ENCODE assay signal across 15 cellular contexts in genomic region chr13:38635030-38635429, GRCh38. TPM values are rescaled to one million over a fixed set of nuclear protein-coding genes. Genes with fewer than 3 reads are reported as not detected.
"Had no signal": no experiment of that assay in that cellular context is flagged by ENCODE, and none has a peak within 500 bp of the region (broad histone marks: within the 10 kb centered on the region; RNA-seq: fewer than 3 reads in every experiment).

No MANE protein-coding gene starts in this region.

- DNase-seq: activated CD4-positive, alpha-beta memory T cell treated with anti-CD3 and anti-CD28 coated beads for 36 hours; activated CD4-positive, alpha-beta T cell treated with anti-CD3 and anti-CD28 coated beads for 36 hours; activated CD8-positive, alpha-beta memory T cell treated with anti-CD3 and anti-CD28 coated beads, Interleukin-2, amount 10 ng/mL, durations not matched to agents 7 days and 5 days; activated T-cell treated with anti-CD3 and anti-CD28 coated beads, Interleukin-2, amount 50 U/mL, for 1 hour; dorsolateral prefrontal cortex; naive B cell; pancreas; stimulated activated CD4-positive, alpha-beta T cell treated with anti-CD3 and anti-CD28 coated beads, Interleukin-2, amount 100 ng/mL, for 48 hours; thyroid gland; WERI-Rb-1 had no signal

- H3K9me3 ChIP-seq: esophagus muscularis mucosa, pancreas, thyroid gland had no signal

- ATAC-seq: activated CD4-positive, alpha-beta T cell treated with anti-CD3 and anti-CD28 coated beads for 36 hours; activated CD8-positive, alpha-beta memory T cell treated with anti-CD3 and anti-CD28 coated beads, Interleukin-2, amount 10 ng/mL, durations not matched to agents 7 days and 5 days; activated naive CD4-positive, alpha-beta T cell treated with anti-CD3 and anti-CD28 coated beads, Interleukin-2, amount 50 U/mL, for 72 hours; left lobe of liver; pancreas; stimulated activated memory B cell treated with anti-CD40 and anti-IgM and Interleukin-4, amounts not matched to agents 10 μg/mL and 1 μg/mL and 100 μg/mL, for 72 hours had no signal

- H3K4me3 ChIP-seq: dorsolateral prefrontal cortex, esophagus muscularis mucosa, pancreas, thyroid gland had no signal

- H3K27me3 ChIP-seq: dorsolateral prefrontal cortex, esophagus muscularis mucosa, pancreas, thyroid gland had no signal

- H3K4me3 Mint-ChIP-seq: activated CD4-positive, alpha-beta memory T cell treated with anti-CD3 and anti-CD28 coated beads for 36 hours; activated CD4-positive, alpha-beta T cell treated with anti-CD3 and anti-CD28 coated beads for 36 hours; activated CD8-positive, alpha-beta memory T cell treated with anti-CD3 and anti-CD28 coated beads, Interleukin-2, amount 10 ng/mL, durations not matched to agents 7 days and 5 days; naive B cell; stimulated activated memory B cell treated with anti-CD40 and anti-IgM and Interleukin-4, amounts not matched to agents 10 μg/mL and 1 μg/mL and 100 μg/mL, for 72 hours had no signal

- H3K36me3 Mint-ChIP-seq: activated CD4-positive, alpha-beta memory T cell treated with anti-CD3 and anti-CD28 coated beads for 36 hours; activated CD8-positive, alpha-beta memory T cell treated with anti-CD3 and anti-CD28 coated beads, Interleukin-2, amount 10 ng/mL, durations not matched to agents 7 days and 5 days; activated naive CD4-positive, alpha-beta T cell treated with anti-CD3 and anti-CD28 coated beads, Interleukin-2, amount 50 U/mL, for 72 hours; naive B cell; stimulated activated memory B cell treated with anti-CD40 and anti-IgM and Interleukin-4, amounts not matched to agents 10 μg/mL and 1 μg/mL and 100 μg/mL, for 72 hours had no signal

- H3K4me1 Mint-ChIP-seq: activated CD4-positive, alpha-beta T cell treated with anti-CD3 and anti-CD28 coated beads for 36 hours; activated CD8-positive, alpha-beta memory T cell treated with anti-CD3 and anti-CD28 coated beads, Interleukin-2, amount 10 ng/mL, durations not matched to agents 7 days and 5 days; naive B cell; stimulated activated memory B cell treated with anti-CD40 and anti-IgM and Interleukin-4, amounts not matched to agents 10 μg/mL and 1 μg/mL and 100 μg/mL, for 72 hours had no signal

- H3K9me3 Mint-ChIP-seq: activated CD4-positive, alpha-beta memory T cell treated with anti-CD3 and anti-CD28 coated beads for 36 hours; activated naive CD4-positive, alpha-beta T cell treated with anti-CD3 and anti-CD28 coated beads, Interleukin-2, amount 50 U/mL, for 72 hours; naive B cell; stimulated activated memory B cell treated with anti-CD40 and anti-IgM and Interleukin-4, amounts not matched to agents 10 μg/mL and 1 μg/mL and 100 μg/mL, for 72 hours had no signal

- H3K27ac ChIP-seq: dorsolateral prefrontal cortex, esophagus muscularis mucosa, thyroid gland, WERI-Rb-1 had no signal

- H3K36me3 ChIP-seq: esophagus muscularis mucosa, pancreas, thyroid gland, WERI-Rb-1 had no signal

- H3K27ac Mint-ChIP-seq: activated CD4-positive, alpha-beta memory T cell treated with anti-CD3 and anti-CD28 coated beads for 36 hours; activated CD4-positive, alpha-beta T cell treated with anti-CD3 and anti-CD28 coated beads for 36 hours; activated CD8-positive, alpha-beta memory T cell treated with anti-CD3 and anti-CD28 coated beads, Interleukin-2, amount 10 ng/mL, durations not matched to agents 7 days and 5 days; activated naive CD4-positive, alpha-beta T cell treated with anti-CD3 and anti-CD28 coated beads, Interleukin-2, amount 50 U/mL, for 72 hours; naive B cell; stimulated activated memory B cell treated with anti-CD40 and anti-IgM and Interleukin-4, amounts not matched to agents 10 μg/mL and 1 μg/mL and 100 μg/mL, for 72 hours had no signal

- H3K27me3 Mint-ChIP-seq: activated CD8-positive, alpha-beta memory T cell treated with anti-CD3 and anti-CD28 coated beads, Interleukin-2, amount 10 ng/mL, durations not matched to agents 7 days and 5 days; stimulated activated memory B cell treated with anti-CD40 and anti-IgM and Interleukin-4, amounts not matched to agents 10 μg/mL and 1 μg/mL and 100 μg/mL, for 72 hours had no signal

RNA-seq across cellular contexts. Expression of gene FREM2, which starts 51.8 kb away (rescaled TPM):
- total RNA-seq: activated CD4-positive, alpha-beta memory T cell treated with anti-CD3 and anti-CD28 coated beads for 36 hours; activated CD4-positive, alpha-beta T cell treated with anti-CD3 and anti-CD28 coated beads for 36 hours; activated naive CD4-positive, alpha-beta T cell treated with anti-CD3 and anti-CD28 coated beads, Interleukin-2, amount 50 U/mL, for 72 hours; mononuclear cell had no signal
